In genomic region chr1:184153731-184154130, GRCh38 we compare ENCODE assay signal across 13 cellular contexts.
"Had no signal": no experiment of that assay in that cellular context is flagged by ENCODE, and none has a peak within 500 bp of the region (broad histone marks: within the 10 kb centered on the region; RNA-seq: fewer than 3 reads in every experiment).

No MANE protein-coding gene starts in this region.

- H3K9me3 Mint-ChIP-seq: activated CD4-positive, alpha-beta memory T cell treated with anti-CD3 and anti-CD28 coated beads, Interleukin-2, amount 10 ng/mL, durations not matched to agents 7 days and 5 days; activated naive CD8-positive, alpha-beta T cell treated with anti-CD3 and anti-CD28 coated beads, Interleukin-2, amount 50 U/mL, for 24 hours had no signal

- H3K9me3 ChIP-seq: gastroesophageal sphincter, pancreas, SK-N-SH, tibial nerve had no signal

- H3K27ac ChIP-seq: VCaP had no signal

- ATAC-seq: activated CD4-positive, alpha-beta T cell treated with anti-CD3 and anti-CD28 coated beads for 36 hours; activated naive CD8-positive, alpha-beta T cell treated with anti-CD3 and anti-CD28 coated beads, Interleukin-2, amount 50 U/mL, for 24 hours; gastroesophageal sphincter had no signal

- H3K27me3 ChIP-seq: gastroesophageal sphincter, pancreas, tibial nerve had no signal

- DNase-seq: activated CD4-positive, alpha-beta memory T cell treated with anti-CD3 and anti-CD28 coated beads, Interleukin-2, amount 10 ng/mL, durations not matched to agents 7 days and 5 days; activated CD4-positive, alpha-beta T cell treated with anti-CD3 and anti-CD28 coated beads for 36 hours; activated naive CD8-positive, alpha-beta T cell treated with anti-CD3 and anti-CD28 coated beads, Interleukin-2, amount 50 U/mL, for 24 hours; activated T-cell treated with anti-CD3 and anti-CD28 coated beads, Interleukin-2, amount 50 U/mL, for 48 hours; hippocampal formation; kidney glomerular epithelial cell; pancreas; retina; SK-N-SH; T-helper 1 cell had no signal

- H3K27ac Mint-ChIP-seq: activated CD4-positive, alpha-beta memory T cell treated with anti-CD3 and anti-CD28 coated beads, Interleukin-2, amount 10 ng/mL, durations not matched to agents 7 days and 5 days; activated CD4-positive, alpha-beta T cell treated with anti-CD3 and anti-CD28 coated beads for 36 hours; activated naive CD8-positive, alpha-beta T cell treated with anti-CD3 and anti-CD28 coated beads, Interleukin-2, amount 50 U/mL, for 24 hours had no signal

- H3K4me3 Mint-ChIP-seq: activated CD4-positive, alpha-beta memory T cell treated with anti-CD3 and anti-CD28 coated beads, Interleukin-2, amount 10 ng/mL, durations not matched to agents 7 days and 5 days; activated naive CD8-positive, alpha-beta T cell treated with anti-CD3 and anti-CD28 coated beads, Interleukin-2, amount 50 U/mL, for 24 hours had no signal

- H3K36me3 ChIP-seq: gastroesophageal sphincter, pancreas, tibial nerve had no signal

- H3K9ac ChIP-seq: SK-N-SH had no signal
